In the genomic region with DNA sequence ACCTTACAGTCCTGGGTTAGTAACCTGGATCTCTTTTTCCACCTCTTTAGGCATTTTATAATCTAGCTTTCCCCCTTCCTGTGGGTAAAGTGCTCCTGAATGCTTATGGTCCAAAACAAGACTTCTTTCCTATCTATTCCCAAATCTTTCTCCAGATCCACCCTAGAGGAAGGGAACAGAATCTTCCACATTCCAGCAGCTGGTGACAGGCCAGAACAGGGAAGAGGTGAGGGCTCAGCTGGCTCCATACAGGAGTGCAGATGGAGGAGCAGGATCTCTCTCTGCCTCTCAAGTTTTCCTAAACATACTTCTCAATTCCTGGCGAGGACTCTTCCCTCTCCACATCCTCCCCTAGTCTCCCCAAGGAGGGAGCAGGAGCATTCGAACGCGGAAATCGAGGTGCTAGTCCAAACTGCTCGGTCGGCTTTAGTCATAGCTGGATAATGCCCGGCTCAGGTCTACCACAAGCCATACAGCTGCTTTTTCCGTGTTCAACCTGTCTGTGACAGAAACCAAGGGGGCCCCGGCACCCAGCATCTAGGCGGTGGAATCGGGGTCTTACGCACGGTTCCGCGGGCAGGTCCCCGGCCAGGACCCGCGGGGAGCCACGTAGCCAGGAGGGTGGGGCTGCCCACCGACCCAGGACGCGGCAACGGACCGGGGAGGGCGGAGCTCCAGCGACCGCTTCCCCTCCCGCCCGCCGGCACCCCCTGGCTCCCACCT, we compare ENCODE assay signal across 8 cellular contexts. TPM values are rescaled to one million over a fixed set of nuclear protein-coding genes. Genes with fewer than 3 reads are reported as not detected.
DNase-seq lines count a peak whose midpoint lies in the region; ATAC-seq and TF ChIP-seq lines count a peak whose summit lies in the region.

No MANE protein-coding gene starts in this region.

- peaks cover 0 to 3% of the 10 kb centered on the region in 2 donors for H3K36me3 ChIP-seq in prostate gland

- peak; percentile 33 for ATAC-seq in HG03025 (IDR thresholded peaks at IDR 0.05; ENCODE audit: low FRiP score, unreplicated experiment)
- peak; percentile 47 for ATAC-seq in T-helper 17 cell

- peaks cover 5% of the 10 kb centered on the region for H3K36me3 Mint-ChIP-seq in T-helper 17 cell (ENCODE audit: low read depth)

- no peaks in the 10 kb centered on the region for H3K27me3 ChIP-seq in prostate gland (replicated peaks; ENCODE audit: insufficient read depth)

- H3K4me3 ChIP-seq in fibroblast of pulmonary artery (replicated peaks; ENCODE audit: low read depth, low read length) = peak overlapping the region; percentile 94
- peak overlapping the region; percentile 64 to 78 for H3K4me3 ChIP-seq in prostate gland

- peaks cover 56% of the 10 kb centered on the region for H3K4me1 Mint-ChIP-seq in T-helper 17 cell

- H3K27ac ChIP-seq in prostate gland = peak overlapping the region; percentile 93 to 95

- H3K27ac Mint-ChIP-seq in T-helper 17 cell = peak overlapping the region; percentile 99

- H3K9me3 ChIP-seq in T-helper 17 cell (ENCODE audit: control insufficient read depth, low read length, poor library complexity, severe bottlenecking) (no peaks in the 10 kb centered on the region), prostate gland (no peaks in the 10 kb centered on the region)

- H3K4me1 ChIP-seq in prostate gland (replicated peaks) = peaks cover 34% of the 10 kb centered on the region

- no peaks in the 10 kb centered on the region for H3K27me3 Mint-ChIP-seq in T-helper 17 cell

- TF ChIP-seq POLR2A in prostate gland (IDR thresholded peaks at IDR 0.05) = no peak

- peak; percentile 62 for DNase-seq in stimulated activated CD4-positive, alpha-beta T cell treated with anti-CD3 and anti-CD28 coated beads, Interleukin-4, amount 100 ng/mL, for 24 hours
- no peak for DNase-seq in stimulated activated CD4-positive, alpha-beta T cell treated with anti-CD3 and anti-CD28 coated beads, Interleukin-1b, Interleukin-23, amount 100 ng/mL, for 48 hours
- no peak for DNase-seq in T-helper 17 cell
- no peak for DNase-seq in fibroblast of pulmonary artery (ENCODE audit: low read depth)
- no peak for DNase-seq in prostate gland (ENCODE audit: low spot score)
- DNase-seq in foreskin melanocyte = no peak
- no peak for DNase-seq in NCI-H1417 treated with DMSO at 0.1 percent for 48 hours (lab: John Stamatoyannopoulos, UW)

- intact Hi-C loops in prostate gland (cut with DNase I) = no loop called here

- no peak for TF ChIP-seq CTCF in fibroblast of pulmonary artery (IDR thresholded peaks at IDR 0.05; ENCODE audit: low read length, missing control alignments)
- TF ChIP-seq CTCF in prostate gland (IDR thresholded peaks at IDR 0.05) = peak in 2 of 4 experiments; percentile 13 to 14

- peak overlapping the region; percentile 97 for H3K4me3 Mint-ChIP-seq in T-helper 17 cell

- WGBS in prostate gland = 0% methylated on average over 20 of the region's 31 CpGs

RNA-seq across cellular contexts. Expression of a gene that starts 4.0 kb away (rescaled TPM):
- total RNA-seq in T-helper 17 cell = 100 to 1,000 TPM in 1 of 2 donors, 10 to 100 TPM in 1; 83.5 to 105 TPM
- 10 to 100 TPM; 23.8 to 36.6 TPM for total RNA-seq in prostate gland

RNA-seq across cellular contexts. Expression of a gene that starts 8.6 kb away (rescaled TPM):
- 10 to 100 TPM; 17.7 to 18.0 TPM for total RNA-seq in T-helper 17 cell
- 100 to 1,000 TPM in 1 of 2 donors, 10 to 100 TPM in 1; 31.9 to 121 TPM for total RNA-seq in prostate gland

RNA-seq across cellular contexts. Expression of a gene that starts 8.9 kb away (rescaled TPM):
- 1 to 10 TPM; 1.1 to 1.3 TPM for total RNA-seq in T-helper 17 cell
- 10 to 100 TPM in 1 of 2 donors, 1 to 10 TPM in 1; 1.6 to 41.9 TPM for total RNA-seq in prostate gland

RNA-seq across cellular contexts. Expression of a gene that starts 14.0 kb away (rescaled TPM):
- total RNA-seq in T-helper 17 cell (10 to 100 TPM; 27.5 to 29.1 TPM), prostate gland (10 to 100 TPM; 22.8 to 32.1 TPM)

RNA-seq across cellular contexts. Expression of a gene that starts 14.0 kb away (rescaled TPM):
- total RNA-seq in T-helper 17 cell (10 to 100 TPM; 20.8 to 27.2 TPM), prostate gland (10 to 100 TPM; 33.2 to 39.9 TPM)
